ENCODE assay signal across 1 cellular context in the genomic region with DNA sequence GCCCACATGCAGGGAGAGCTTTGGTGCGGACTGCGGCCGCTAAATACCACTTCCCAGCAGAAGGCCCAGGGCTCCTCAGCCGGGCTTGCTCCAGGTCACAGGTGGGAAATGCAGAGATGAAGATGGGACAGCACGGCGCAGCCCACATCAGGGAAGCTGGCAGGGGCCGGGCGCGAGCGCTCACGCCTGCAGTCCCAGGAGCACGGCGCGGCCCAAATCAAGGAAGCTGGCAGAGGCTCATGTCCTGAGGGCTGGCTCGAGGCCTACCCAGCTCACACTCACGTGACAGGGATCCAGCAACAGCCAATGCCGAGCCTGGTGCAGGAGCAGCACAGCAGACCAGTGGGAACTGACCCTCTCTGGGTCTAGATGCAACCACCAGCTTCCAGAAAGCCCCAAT.
TF ChIP-seq lines count a peak whose summit lies in the region.

No MANE protein-coding gene starts in this region.

TF ChIP-seq in HepG2, 621 proteins besides CTCF, POLR2A, EP300 and RAD21:
- no peak for TF ChIP-seq FOXC1 (CRISPR knock-in tag; IDR thresholded peaks at IDR 0.05; ENCODE audit: borderline replicate concordance)
- TF ChIP-seq ZNF816 (CRISPR knock-in tag; IDR thresholded peaks at IDR 0.05; ENCODE audit: borderline replicate concordance), result no peak
- no peak for TF ChIP-seq PHF20 (CRISPR knock-in tag; IDR thresholded peaks at IDR 0.05)
- TF ChIP-seq, protein P1, sequence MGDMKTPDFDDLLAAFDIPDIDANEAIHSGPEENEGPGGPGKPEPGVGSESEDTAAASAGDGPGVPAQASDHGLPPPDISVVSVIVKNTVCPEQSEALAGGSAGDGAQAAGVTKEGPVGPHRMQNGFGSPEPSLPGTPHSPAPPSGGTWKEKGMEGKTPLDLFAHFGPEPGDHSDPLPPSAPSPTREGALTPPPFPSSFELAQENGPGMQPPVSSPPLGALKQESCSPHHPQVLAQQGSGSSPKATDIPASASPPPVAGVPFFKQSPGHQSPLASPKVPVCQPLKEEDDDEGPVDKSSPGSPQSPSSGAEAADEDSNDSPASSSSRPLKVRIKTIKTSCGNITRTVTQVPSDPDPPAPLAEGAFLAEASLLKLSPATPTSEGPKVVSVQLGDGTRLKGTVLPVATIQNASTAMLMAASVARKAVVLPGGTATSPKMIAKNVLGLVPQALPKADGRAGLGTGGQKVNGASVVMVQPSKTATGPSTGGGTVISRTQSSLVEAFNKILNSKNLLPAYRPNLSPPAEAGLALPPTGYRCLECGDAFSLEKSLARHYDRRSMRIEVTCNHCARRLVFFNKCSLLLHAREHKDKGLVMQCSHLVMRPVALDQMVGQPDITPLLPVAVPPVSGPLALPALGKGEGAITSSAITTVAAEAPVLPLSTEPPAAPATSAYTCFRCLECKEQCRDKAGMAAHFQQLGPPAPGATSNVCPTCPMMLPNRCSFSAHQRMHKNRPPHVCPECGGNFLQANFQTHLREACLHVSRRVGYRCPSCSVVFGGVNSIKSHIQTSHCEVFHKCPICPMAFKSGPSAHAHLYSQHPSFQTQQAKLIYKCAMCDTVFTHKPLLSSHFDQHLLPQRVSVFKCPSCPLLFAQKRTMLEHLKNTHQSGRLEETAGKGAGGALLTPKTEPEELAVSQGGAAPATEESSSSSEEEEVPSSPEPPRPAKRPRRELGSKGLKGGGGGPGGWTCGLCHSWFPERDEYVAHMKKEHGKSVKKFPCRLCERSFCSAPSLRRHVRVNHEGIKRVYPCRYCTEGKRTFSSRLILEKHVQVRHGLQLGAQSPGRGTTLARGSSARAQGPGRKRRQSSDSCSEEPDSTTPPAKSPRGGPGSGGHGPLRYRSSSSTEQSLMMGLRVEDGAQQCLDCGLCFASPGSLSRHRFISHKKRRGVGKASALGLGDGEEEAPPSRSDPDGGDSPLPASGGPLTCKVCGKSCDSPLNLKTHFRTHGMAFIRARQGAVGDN (CRISPR knock-in tag; IDR thresholded peaks at IDR 0.05), result 0 out of 2 replicates have a peak, but pooled peaks have one; percentile 19
